Comparison of ENCODE assay signal across 9 cellular contexts in genomic region chr3:170429050-170429449, GRCh38. TPM values are rescaled to one million over a fixed set of nuclear protein-coding genes. Genes with fewer than 3 reads are reported as not detected.
A peak's percentile ranks its signal among the peaks of the same experiment; 100 is the strongest.
DNase-seq lines count a peak whose midpoint lies in the region; FAIRE-seq and TF ChIP-seq lines count a peak whose summit lies in the region.
"Had no signal": no experiment of that assay in that cellular context is flagged by ENCODE, and none has a peak within 500 bp of the region (broad histone marks: within the 10 kb centered on the region; RNA-seq: fewer than 3 reads in every experiment).

No MANE protein-coding gene starts in this region.

- TF ChIP-seq POLR2A in breast epithelium (IDR thresholded peaks at IDR 0.05) = no peak

- no peaks in the 10 kb centered on the region for H3K27me3 Mint-ChIP-seq in MCF 10A (ENCODE audit: insufficient read depth, unreplicated experiment)

- no peak for FAIRE-seq in urothelium cell line (lab: Jason Lieb, UNC)

- no peaks in the 10 kb centered on the region for H3K9me3 Mint-ChIP-seq in MCF 10A (ENCODE audit: unreplicated experiment)

- no peaks in the 10 kb centered on the region for H3K4me1 Mint-ChIP-seq in MCF 10A (ENCODE audit: insufficient read depth, unreplicated experiment)

- POLR2A ChIA-PET in MCF 10A (lab: Yijun Ruan, JAX) = no interaction called here

- CTCF ChIA-PET in MCF 10A (lab: Yijun Ruan, JAX) = interaction anchor here (0.8 to 3.2 kb wide), 2 partner anchors 15 to 413 kb away, joined by 3 to 16 read pairs; no protein-coding TSS in a partner anchor

- H3K9me3 ChIP-seq in breast epithelium (no peaks in the 10 kb centered on the region), MG63 (no peaks in the 10 kb centered on the region)

- intact Hi-C loops in breast epithelium (cut with DNase I; ENCODE audit: low total_unique reads) (no loop called here), MCF 10A (cut with micrococcal nuclease) (no loop called here)

- H3K36me3 ChIP-seq in breast epithelium = no peaks in the 10 kb centered on the region
- H3K36me3 ChIP-seq in MG63 = peaks cover 3% of the 10 kb centered on the region

- H3K27ac Mint-ChIP-seq in MCF 10A (ENCODE audit: low read depth, unreplicated experiment) = no peak overlapping the region

- no peaks in the 10 kb centered on the region for H3K4me1 ChIP-seq in breast epithelium

- H3K4me3 ChIP-seq in breast epithelium (peak overlapping the region in 1 of 3 donors; percentile 19), MG63 (no peak overlapping the region)

- H3K27ac ChIP-seq in breast epithelium = peak overlapping the region; percentile 55 to 67
- H3K27ac ChIP-seq in caudate nucleus (ENCODE audit: low read depth, low read length) = peak overlapping the region; percentile 49
- H3K27ac ChIP-seq: C4-2B had no signal

- BruUV-seq in MCF 10A (replicated peaks; lab: Mats Ljungman, UMichigan) = no TSS peak

- peaks cover 7% of the 10 kb centered on the region for H3K36me3 Mint-ChIP-seq in MCF 10A (ENCODE audit: insufficient read depth, unreplicated experiment)

- TF ChIP-seq CTCF in breast epithelium (IDR thresholded peaks at IDR 0.05) (no peak), MCF 10A (IDR thresholded peaks at IDR 0.05; ENCODE audit: unreplicated experiment) (no peak)

- H3K27me3 ChIP-seq in breast epithelium (no peaks in the 10 kb centered on the region), MG63 (no peaks in the 10 kb centered on the region)

- H3K4me3 Mint-ChIP-seq in MCF 10A (ENCODE audit: unreplicated experiment) = no peak overlapping the region

- peak in 1 of 2 donors; percentile 63 for DNase-seq in breast epithelium (ENCODE audit: low spot score in 2 of 2)
- DNase-seq in MCF 10A (ENCODE audit: unreplicated experiment) = no peak
- peak; percentile 50 for DNase-seq in HT-29 (ENCODE audit: low spot score)
- no peak for DNase-seq in caudate nucleus (lab: John Stamatoyannopoulos, UW)
- peak; percentile 41 for DNase-seq in urothelium cell line (ENCODE audit: low spot score)
- no peak for DNase-seq in NK-92 (lab: John Stamatoyannopoulos, UW; ENCODE audit: unreplicated experiment)
- no peak for DNase-seq in MG63
- no peak for DNase-seq in DMS53 treated with DMSO at 0.1 percent for 48 hours (lab: John Stamatoyannopoulos, UW; ENCODE audit: unreplicated experiment)

RNA-seq across cellular contexts. Expression of gene CLDN11, which starts 10.4 kb away (rescaled TPM):
- total RNA-seq in breast epithelium = 10 to 100 TPM in 2 of 3 donors, 1 to 10 TPM in 1; 8.2 to 48.4 (median 28.8) TPM
- total RNA-seq in MCF 10A (2022) = not detected in 2 replicates
- 0.56 and 0.63 TPM in 2 replicates for total RNA-seq in HT-29 (2014; rRNA removed; shearing (Covaris generic))
- total RNA-seq in MG63 (2014; rRNA removed; shearing (Covaris generic); ENCODE audit: low replicate concordance) = 18.6 and 28.7 TPM in 2 replicates

Comparison
In these comparisons a context has a peak if more than half of its experiments do, and no peak if none do; other contexts are left out.
1. DNase-seq: peak in HT-29 (single experiment) and urothelium cell line (single experiment); none in MCF 10A (single experiment), caudate nucleus (0 of 61), NK-92 (single experiment), MG63 (single experiment) and DMS53 treated with DMSO at 0.1 percent for 48 hours (single experiment).